Comparison of ENCODE assay signal across 17 cellular contexts in the genomic region with DNA sequence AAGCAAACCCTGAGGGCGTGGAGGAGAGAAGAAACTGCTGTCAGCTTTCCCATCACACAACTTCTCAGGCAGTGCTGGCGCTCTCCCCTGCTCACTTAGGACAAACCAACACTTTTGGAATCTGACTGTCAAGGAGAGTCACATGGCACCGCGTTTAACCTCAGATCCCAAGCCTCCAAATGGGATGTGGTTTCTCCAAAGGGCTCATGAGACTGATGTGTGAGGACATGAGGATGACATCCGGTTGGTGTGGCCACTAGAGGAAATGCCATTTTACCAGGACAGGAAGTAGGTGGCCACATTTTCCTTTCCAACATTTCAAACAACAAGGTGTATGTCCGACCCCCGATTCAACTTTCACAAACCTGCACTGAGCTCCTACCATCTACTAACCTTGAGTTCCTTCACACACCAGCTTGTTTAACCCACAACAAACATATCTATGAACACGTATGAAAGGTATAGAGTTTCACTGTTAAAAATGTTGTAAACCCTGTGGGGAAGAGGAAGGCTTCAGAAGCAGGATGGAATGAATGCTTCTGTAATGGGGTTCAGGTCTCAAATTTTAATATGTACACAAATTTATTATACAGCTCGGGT.
DNase-seq lines count a peak whose midpoint lies in the region; ATAC-seq lines count a peak whose summit lies in the region.
"Had no signal": no experiment of that assay in that cellular context is flagged by ENCODE, and none has a peak within 500 bp of the region (broad histone marks: within the 10 kb centered on the region; RNA-seq: fewer than 3 reads in every experiment).

No MANE protein-coding gene starts in this region.

- H3K4me2 ChIP-seq in BLaER1, result peak overlapping the region; percentile 47

- H3K36me3 ChIP-seq in BLaER1, result no peaks in the 10 kb centered on the region
- H3K36me3 ChIP-seq: left lung, thoracic aorta had no signal

- DNase-seq in ELR (ENCODE audit: low read depth), result peak; percentile 62
- DNase-seq in T-helper 2 cell treated with Interferon-gamma antibody and Interleukin-4, amounts not matched to agents 5 μg/mL and 100 μg/mL, for 36 hours (ENCODE audit: low spot score), result no peak
- DNase-seq in foreskin melanocyte, result peak; percentile 52
- DNase-seq in GOT3 (lab: John Stamatoyannopoulos, UW), result no peak
- DNase-seq: anterior cingulate cortex; DMS79; left lung; NCI-H1048; NK-92 treated with Interleukin-12 subunit alpha and Interleukin-12 subunit beta, amount 100 ng/mL, for 24 hours; SIG-M5 had no signal

- no peak overlapping the region for H3K27ac Mint-ChIP-seq in T-helper 2 cell treated with Interferon-gamma antibody and Interleukin-4, amounts not matched to agents 5 μg/mL and 100 μg/mL, for 36 hours
- H3K27ac Mint-ChIP-seq: dendritic cell treated with granulocyte-macrophage colony-stimulating factor and Interleukin-4, amounts not matched to agents 40 ng/mL and 50 ng/mL, for 4 days; nephron had no signal

- H3K27me3 Mint-ChIP-seq in T-helper 2 cell treated with Interferon-gamma antibody and Interleukin-4, amounts not matched to agents 5 μg/mL and 100 μg/mL, for 36 hours (ENCODE audit: low read depth), result no peaks in the 10 kb centered on the region

- no peak overlapping the region for H3K9ac ChIP-seq in BLaER1

- no peak overlapping the region for H3K4me3 ChIP-seq in BLaER1
- H3K4me3 ChIP-seq: left lung, thoracic aorta had no signal

- H3K27ac ChIP-seq in BLaER1, result no peak overlapping the region
- H3K27ac ChIP-seq: left lung, thoracic aorta had no signal

- no peak for ATAC-seq in HG03439 (IDR thresholded peaks at IDR 0.05; ENCODE audit: unreplicated experiment)
- no peak for ATAC-seq in GM21447 (IDR thresholded peaks at IDR 0.05; ENCODE audit: unreplicated experiment)
- ATAC-seq in HG03442 (IDR thresholded peaks at IDR 0.05; ENCODE audit: unreplicated experiment), result no peak

- H3K27me3 ChIP-seq in BLaER1, result no peaks in the 10 kb centered on the region
- H3K27me3 ChIP-seq: left lung had no signal

- H3K9me3 ChIP-seq in BLaER1, result no peaks in the 10 kb centered on the region
- H3K9me3 ChIP-seq: left lung, thoracic aorta had no signal

- peaks cover 27% of the 10 kb centered on the region for H3K4me1 ChIP-seq in BLaER1

- H3K9me3 Mint-ChIP-seq in T-helper 2 cell treated with Interferon-gamma antibody and Interleukin-4, amounts not matched to agents 5 μg/mL and 100 μg/mL, for 36 hours, result no peaks in the 10 kb centered on the region
- H3K9me3 Mint-ChIP-seq: dendritic cell treated with granulocyte-macrophage colony-stimulating factor and Interleukin-4, amounts not matched to agents 40 ng/mL and 50 ng/mL, for 4 days; nephron had no signal

- H3K4me3 Mint-ChIP-seq in T-helper 2 cell treated with Interferon-gamma antibody and Interleukin-4, amounts not matched to agents 5 μg/mL and 100 μg/mL, for 36 hours, result peak overlapping the region; percentile 7
- H3K4me3 Mint-ChIP-seq: dendritic cell treated with granulocyte-macrophage colony-stimulating factor and Interleukin-4, amounts not matched to agents 40 ng/mL and 50 ng/mL, for 4 days; nephron had no signal

- H3K36me3 Mint-ChIP-seq in T-helper 2 cell treated with Interferon-gamma antibody and Interleukin-4, amounts not matched to agents 5 μg/mL and 100 μg/mL, for 36 hours (ENCODE audit: low read depth), result peaks cover 2% of the 10 kb centered on the region

- H4K20me1 ChIP-seq in BLaER1, result no peaks in the 10 kb centered on the region

- H3K4me1 Mint-ChIP-seq in T-helper 2 cell treated with Interferon-gamma antibody and Interleukin-4, amounts not matched to agents 5 μg/mL and 100 μg/mL, for 36 hours (ENCODE audit: low read depth), result peaks cover 26% of the 10 kb centered on the region

Comparison
In these comparisons a context has a peak if more than half of its experiments do, and no peak if none do; other contexts are left out.
1. DNase-seq: peak in ELR (single experiment) and foreskin melanocyte (single experiment); none in T-helper 2 cell treated with Interferon-gamma antibody and Interleukin-4, amounts not matched to agents 5 μg/mL and 100 μg/mL, for 36 hours (single experiment) and GOT3 (single experiment).